In the genomic region with DNA sequence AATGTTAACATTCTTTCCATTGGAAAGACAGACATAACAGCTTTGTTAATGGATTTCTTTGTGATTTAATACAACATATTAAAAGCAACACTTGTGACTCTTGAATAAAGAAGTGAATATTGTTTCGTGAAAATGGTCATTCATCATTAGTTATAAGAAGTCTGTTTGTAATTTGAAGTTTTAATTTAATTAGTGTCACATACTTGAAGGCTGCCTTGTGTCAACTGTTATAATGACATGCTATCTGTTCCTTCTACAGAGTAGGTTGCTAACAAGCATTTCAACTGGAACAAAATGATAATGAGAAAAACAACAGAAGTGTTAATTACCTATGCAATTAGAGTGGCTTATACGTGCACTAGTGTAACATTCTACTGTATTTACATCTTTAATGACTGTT, we compare ENCODE assay signal across 5 cellular contexts.
"Had no signal": no experiment of that assay in that cellular context is flagged by ENCODE, and none has a peak within 500 bp of the region (broad histone marks: within the 10 kb centered on the region; RNA-seq: fewer than 3 reads in every experiment).

No MANE protein-coding gene starts in this region.

- H3K4me2 ChIP-seq: GM23338 had no signal

- DNase-seq: H9, HCEC 1CT had no signal

- ATAC-seq: GM23338, HepG2 had no signal

- H3K4me3 ChIP-seq: GM23338 had no signal

- H3K27ac ChIP-seq: HL-60 had no signal

- H2AFZ ChIP-seq: GM23338 had no signal
